In genomic region chr9:111902396-111903147, GRCh38 we compare ENCODE assay signal across 16 cellular contexts. TPM values are rescaled to one million over a fixed set of nuclear protein-coding genes. Genes with fewer than 3 reads are reported as not detected.
DNase-seq lines count a peak whose midpoint lies in the region; ATAC-seq and TF ChIP-seq lines count a peak whose summit lies in the region.
"Had no signal": no experiment of that assay in that cellular context is flagged by ENCODE, and none has a peak within 500 bp of the region (broad histone marks: within the 10 kb centered on the region; RNA-seq: fewer than 3 reads in every experiment).

No MANE protein-coding gene starts in this region.

- TF ChIP-seq CTCF in WI38 (IDR thresholded peaks at IDR 0.05; ENCODE audit: low read depth, low read length) (no peak), retinal pigment epithelial cell (conservative IDR thresholded peaks at IDR 0.05; ENCODE audit: low read depth, low read length) (no peak), A673 (conservative IDR thresholded peaks at IDR 0.05; ENCODE audit: low read depth, low read length) (no peak)

- H3K4me1 Mint-ChIP-seq in activated CD4-positive, alpha-beta memory T cell treated with anti-CD3 and anti-CD28 coated beads for 36 hours (ENCODE audit: low read depth): peaks cover 32% of the 10 kb centered on the region
- peaks cover 5% of the 10 kb centered on the region for H3K4me1 Mint-ChIP-seq in activated T-helper 1 cell treated with anti-CD3 and anti-CD28 coated beads, Interleukin-12 subunit alpha, Interleukin-12 subunit beta, Interleukin-2, Interleukin-4 antibody, amounts not matched to agents 30 ng/mL and 10 ng/mL and 1 ng/mL, durations not matched to agents 14 hours and 24 hours and 36 hours (ENCODE audit: low read depth)

- DNase-seq in EL: peak; percentile 53
- DNase-seq in fibroblast of peridontal ligament (ENCODE audit: extremely low read depth): peak; percentile 55
- peak; percentile 67 for DNase-seq in retinal pigment epithelial cell (ENCODE audit: low read depth)
- DNase-seq in activated CD4-positive, alpha-beta memory T cell treated with anti-CD3 and anti-CD28 coated beads for 36 hours: no peak
- DNase-seq in activated T-helper 1 cell treated with anti-CD3 and anti-CD28 coated beads, Interleukin-12 subunit alpha, Interleukin-12 subunit beta, Interleukin-2, Interleukin-4 antibody, amounts not matched to agents 30 ng/mL and 10 ng/mL and 1 ng/mL, durations not matched to agents 14 hours and 24 hours and 36 hours (ENCODE audit: low spot score): no peak
- no peak for DNase-seq in A673 (ENCODE audit: low spot score)
- DNase-seq: activated CD8-positive, alpha-beta T cell treated with anti-CD3 and anti-CD28 coated beads, Interleukin-2, amount 10 ng/mL, durations not matched to agents 7 days and 5 days; activated naive CD4-positive, alpha-beta T cell treated with anti-CD3 and anti-CD28 coated beads, Interleukin-2, amount 50 U/mL, for 16 hours; effector CD8-positive, alpha-beta T cell; mesendoderm; NCI-H2227 treated with DMSO at 0.1 percent for 48 hours; posterior cingulate gyrus; RPMI8226; stimulated activated CD4-positive, alpha-beta T cell treated with anti-CD3 and anti-CD28 coated beads, Interleukin-4, amount 100 ng/mL, for 24 hours had no signal

- H3K4me3 ChIP-seq in WI38 (ENCODE audit: low read depth, low read length): peak overlapping the region; percentile 99
- H3K4me3 ChIP-seq in retinal pigment epithelial cell (ENCODE audit: low read length): no peak overlapping the region
- no peak overlapping the region for H3K4me3 ChIP-seq in A673 (ENCODE audit: low read depth, low read length, poor library complexity, severe bottlenecking)

- CTCF ChIA-PET in activated CD4-positive, alpha-beta memory T cell treated with anti-CD3 and anti-CD28 coated beads for 36 hours (lab: Charles Lee): interaction anchor here (1.4 kb wide), 1 partner anchor 172 kb away, joined by 5 read pairs; no protein-coding TSS in a partner anchor
- CTCF ChIA-PET in A673 (lab: Charles Lee): no interaction called here

- H3K27ac Mint-ChIP-seq in activated CD4-positive, alpha-beta memory T cell treated with anti-CD3 and anti-CD28 coated beads for 36 hours: no peak overlapping the region
- H3K27ac Mint-ChIP-seq in activated T-helper 1 cell treated with anti-CD3 and anti-CD28 coated beads, Interleukin-12 subunit alpha, Interleukin-12 subunit beta, Interleukin-2, Interleukin-4 antibody, amounts not matched to agents 30 ng/mL and 10 ng/mL and 1 ng/mL, durations not matched to agents 14 hours and 24 hours and 36 hours: no peak overlapping the region
- H3K27ac Mint-ChIP-seq: activated CD8-positive, alpha-beta T cell treated with anti-CD3 and anti-CD28 coated beads, Interleukin-2, amount 10 ng/mL, durations not matched to agents 7 days and 5 days had no signal

- H3K36me3 Mint-ChIP-seq in activated CD4-positive, alpha-beta memory T cell treated with anti-CD3 and anti-CD28 coated beads for 36 hours: peaks cover 3% of the 10 kb centered on the region
- H3K36me3 Mint-ChIP-seq in activated T-helper 1 cell treated with anti-CD3 and anti-CD28 coated beads, Interleukin-12 subunit alpha, Interleukin-12 subunit beta, Interleukin-2, Interleukin-4 antibody, amounts not matched to agents 30 ng/mL and 10 ng/mL and 1 ng/mL, durations not matched to agents 14 hours and 24 hours and 36 hours (ENCODE audit: low read depth): peaks cover 11% of the 10 kb centered on the region

- POLR2A ChIA-PET in activated CD4-positive, alpha-beta memory T cell treated with anti-CD3 and anti-CD28 coated beads for 36 hours (lab: Charles Lee): interaction anchor here (0.6 kb wide), 1 partner anchor 34 kb away, joined by 3 read pairs; no protein-coding TSS in a partner anchor
- POLR2A ChIA-PET in A673 (lab: Charles Lee; ENCODE audit: low non-redundant PET): no interaction called here

- H3K9me3 ChIP-seq in A673 (ENCODE audit: low read depth, low read length, poor library complexity, severe bottlenecking): no peaks in the 10 kb centered on the region

- H3K27me3 ChIP-seq in A673 (replicated peaks; ENCODE audit: insufficient read depth, low read depth, low read length, poor library complexity): no peaks in the 10 kb centered on the region

- BruUV-seq in A673 (replicated peaks; lab: Mats Ljungman, UMichigan): no TSS peak

- ATAC-seq in GM21528 (IDR thresholded peaks at IDR 0.05; ENCODE audit: low FRiP score, unreplicated experiment): no peak
- ATAC-seq: activated CD8-positive, alpha-beta T cell treated with anti-CD3 and anti-CD28 coated beads, Interleukin-2, amount 10 ng/mL, durations not matched to agents 7 days and 5 days had no signal

- H3K4me1 ChIP-seq in A673 (ENCODE audit: insufficient read depth, low read length, poor library complexity, severe bottlenecking): peaks cover 20% of the 10 kb centered on the region

- no peaks in the 10 kb centered on the region for H3K9me3 Mint-ChIP-seq in activated CD4-positive, alpha-beta memory T cell treated with anti-CD3 and anti-CD28 coated beads for 36 hours
- no peaks in the 10 kb centered on the region for H3K9me3 Mint-ChIP-seq in activated T-helper 1 cell treated with anti-CD3 and anti-CD28 coated beads, Interleukin-12 subunit alpha, Interleukin-12 subunit beta, Interleukin-2, Interleukin-4 antibody, amounts not matched to agents 30 ng/mL and 10 ng/mL and 1 ng/mL, durations not matched to agents 14 hours and 24 hours and 36 hours

- no peaks in the 10 kb centered on the region for H3K27me3 Mint-ChIP-seq in activated CD4-positive, alpha-beta memory T cell treated with anti-CD3 and anti-CD28 coated beads for 36 hours
- no peaks in the 10 kb centered on the region for H3K27me3 Mint-ChIP-seq in activated T-helper 1 cell treated with anti-CD3 and anti-CD28 coated beads, Interleukin-12 subunit alpha, Interleukin-12 subunit beta, Interleukin-2, Interleukin-4 antibody, amounts not matched to agents 30 ng/mL and 10 ng/mL and 1 ng/mL, durations not matched to agents 14 hours and 24 hours and 36 hours (ENCODE audit: insufficient read depth)

- intact Hi-C loops in activated CD4-positive, alpha-beta memory T cell treated with anti-CD3 and anti-CD28 coated beads for 36 hours (cut with micrococcal nuclease): no loop called here
- intact Hi-C loops in activated T-helper 1 cell treated with anti-CD3 and anti-CD28 coated beads, Interleukin-12 subunit alpha, Interleukin-12 subunit beta, Interleukin-2, Interleukin-4 antibody, amounts not matched to agents 30 ng/mL and 10 ng/mL and 1 ng/mL, durations not matched to agents 14 hours and 24 hours and 36 hours (cut with micrococcal nuclease): no loop called here
- intact Hi-C loops in A673 (cut with micrococcal nuclease; ENCODE audit: unreplicated experiment): no loop called here

- no peaks in the 10 kb centered on the region for H3K36me3 ChIP-seq in A673 (ENCODE audit: insufficient read depth, low read length, poor library complexity, severe bottlenecking)

- no peak overlapping the region for H3K27ac ChIP-seq in A673 (ENCODE audit: low read depth, low read length, poor library complexity, severe bottlenecking)

- H3K4me3 Mint-ChIP-seq in activated CD4-positive, alpha-beta memory T cell treated with anti-CD3 and anti-CD28 coated beads for 36 hours: no peak overlapping the region
- no peak overlapping the region for H3K4me3 Mint-ChIP-seq in activated T-helper 1 cell treated with anti-CD3 and anti-CD28 coated beads, Interleukin-12 subunit alpha, Interleukin-12 subunit beta, Interleukin-2, Interleukin-4 antibody, amounts not matched to agents 30 ng/mL and 10 ng/mL and 1 ng/mL, durations not matched to agents 14 hours and 24 hours and 36 hours
- H3K4me3 Mint-ChIP-seq: activated CD8-positive, alpha-beta T cell treated with anti-CD3 and anti-CD28 coated beads, Interleukin-2, amount 10 ng/mL, durations not matched to agents 7 days and 5 days had no signal

RNA-seq across cellular contexts. Expression of gene UGCG, which starts 6.0 kb away (rescaled TPM):
- 10 to 100 TPM; 12.4 to 13.5 TPM for total RNA-seq in activated CD4-positive, alpha-beta memory T cell treated with anti-CD3 and anti-CD28 coated beads for 36 hours
- 22.6 and 22.9 TPM in 2 replicates for total RNA-seq in activated T-helper 1 cell treated with anti-CD3 and anti-CD28 coated beads, Interleukin-12 subunit alpha, Interleukin-12 subunit beta, Interleukin-2, Interleukin-4 antibody, amounts not matched to agents 30 ng/mL and 10 ng/mL and 1 ng/mL, durations not matched to agents 14 hours and 24 hours and 36 hours
- total RNA-seq in A673 (2021): 16.7 and 23.1 TPM in 2 replicates

Comparison
In these comparisons a context has a peak if more than half of its experiments do, and no peak if none do; other contexts are left out.
1. DNase-seq: peak in EL (single experiment), fibroblast of peridontal ligament (single experiment) and retinal pigment epithelial cell (single experiment); none in activated CD4-positive, alpha-beta memory T cell treated with anti-CD3 and anti-CD28 coated beads for 36 hours (single experiment), activated T-helper 1 cell treated with anti-CD3 and anti-CD28 coated beads, Interleukin-12 subunit alpha, Interleukin-12 subunit beta, Interleukin-2, Interleukin-4 antibody, amounts not matched to agents 30 ng/mL and 10 ng/mL and 1 ng/mL, durations not matched to agents 14 hours and 24 hours and 36 hours (single experiment) and A673 (single experiment).